In genomic region chr3:152421162-152421561, GRCh38 we compare ENCODE assay signal across 23 cellular contexts.
DNase-seq lines count a peak whose midpoint lies in the region; ATAC-seq and TF ChIP-seq lines count a peak whose summit lies in the region.
"Had no signal": no experiment of that assay in that cellular context is flagged by ENCODE, and none has a peak within 500 bp of the region (broad histone marks: within the 10 kb centered on the region; RNA-seq: fewer than 3 reads in every experiment).

No MANE protein-coding gene starts in this region.

- intact Hi-C loops in activated CD4-positive, alpha-beta T cell treated with anti-CD3 and anti-CD28 coated beads for 36 hours (cut with DNase I, micrococcal nuclease): no loop called here
- intact Hi-C loops in CD8-positive, alpha-beta T cell (cut with DNase I, micrococcal nuclease): no loop called here

- peaks cover 46% of the 10 kb centered on the region for H3K36me3 ChIP-seq in CD8-positive, alpha-beta T cell (ENCODE audit: insufficient read depth, low read length)

- ATAC-seq in activated CD4-positive, alpha-beta T cell treated with anti-CD3 and anti-CD28 coated beads for 36 hours: no peak
- ATAC-seq in CD8-positive, alpha-beta T cell: no peak
- no peak for ATAC-seq in naive thymus-derived CD8-positive, alpha-beta T cell
- ATAC-seq in GM18502 (IDR thresholded peaks at IDR 0.05; ENCODE audit: poor library complexity, unreplicated experiment): no peak
- ATAC-seq: activated CD4-positive, CD25-positive, alpha-beta regulatory T cell treated with anti-CD3 and anti-CD28 coated beads, Interleukin-2, amount 50 U/mL, for 24 hours; activated CD8-positive, alpha-beta memory T cell treated with anti-CD3 and anti-CD28 coated beads, Interleukin-2, amount 10 ng/mL, durations not matched to agents 7 days and 5 days; heart left ventricle; mucosa of descending colon; right cardiac atrium had no signal

- peak overlapping the region; percentile 88 for H3K27ac Mint-ChIP-seq in activated CD4-positive, alpha-beta T cell treated with anti-CD3 and anti-CD28 coated beads for 36 hours
- H3K27ac Mint-ChIP-seq in CD8-positive, alpha-beta T cell: peak overlapping the region; percentile 67
- peak overlapping the region; percentile 88 for H3K27ac Mint-ChIP-seq in activated naive CD8-positive, alpha-beta T cell
- H3K27ac Mint-ChIP-seq in naive thymus-derived CD8-positive, alpha-beta T cell: peak overlapping the region in 9 of 10 donors; percentile 33 to 89 (median 82)
- H3K27ac Mint-ChIP-seq: activated T-helper 2 cell treated with anti-CD3 and anti-CD28 coated beads, Interferon-gamma antibody, Interleukin-2, Interleukin-4, amounts not matched to agents 10 μg/mL and 5 μg/mL and 100 μg/mL, durations not matched to agents 14 hours and 24 hours and 36 hours; brain had no signal

- H3K36me3 Mint-ChIP-seq in activated CD4-positive, alpha-beta T cell treated with anti-CD3 and anti-CD28 coated beads for 36 hours (ENCODE audit: low read depth): peaks cover 85% of the 10 kb centered on the region
- peaks cover 91% of the 10 kb centered on the region for H3K36me3 Mint-ChIP-seq in CD8-positive, alpha-beta T cell
- H3K36me3 Mint-ChIP-seq in activated naive CD8-positive, alpha-beta T cell: peaks cover 51% of the 10 kb centered on the region
- H3K36me3 Mint-ChIP-seq in naive thymus-derived CD8-positive, alpha-beta T cell: peaks cover 42 to 93% (median 85%) of the 10 kb centered on the region in 3 donors

- H3K9me3 ChIP-seq in CD8-positive, alpha-beta T cell (ENCODE audit: low read length): no peaks in the 10 kb centered on the region
- H3K9me3 ChIP-seq: heart left ventricle, mucosa of descending colon had no signal

- no peak overlapping the region for H3K4me3 ChIP-seq in CD8-positive, alpha-beta T cell (ENCODE audit: low read depth, low read length)
- H3K4me3 ChIP-seq: GM23248, heart left ventricle, lung, mucosa of descending colon had no signal

- H3K27me3 Mint-ChIP-seq in activated CD4-positive, alpha-beta T cell treated with anti-CD3 and anti-CD28 coated beads for 36 hours: no peaks in the 10 kb centered on the region
- no peaks in the 10 kb centered on the region for H3K27me3 Mint-ChIP-seq in CD8-positive, alpha-beta T cell (ENCODE audit: low read depth)
- H3K27me3 Mint-ChIP-seq in activated naive CD8-positive, alpha-beta T cell: no peaks in the 10 kb centered on the region
- no peaks in the 10 kb centered on the region for H3K27me3 Mint-ChIP-seq in naive thymus-derived CD8-positive, alpha-beta T cell
- H3K27me3 Mint-ChIP-seq: activated CD8-positive, alpha-beta memory T cell treated with anti-CD3 and anti-CD28 coated beads, Interleukin-2, amount 10 ng/mL, durations not matched to agents 7 days and 5 days; brain had no signal

- no peak overlapping the region for H3K27ac ChIP-seq in CD8-positive, alpha-beta T cell (ENCODE audit: low read depth, low read length)
- H3K27ac ChIP-seq: 22Rv1, GM23248 had no signal

- no peak overlapping the region for H3K4me3 Mint-ChIP-seq in activated CD4-positive, alpha-beta T cell treated with anti-CD3 and anti-CD28 coated beads for 36 hours
- H3K4me3 Mint-ChIP-seq in CD8-positive, alpha-beta T cell: no peak overlapping the region
- no peak overlapping the region for H3K4me3 Mint-ChIP-seq in activated naive CD8-positive, alpha-beta T cell
- peak overlapping the region in 6 of 10 donors; percentile 18 to 65 (median 38) for H3K4me3 Mint-ChIP-seq in naive thymus-derived CD8-positive, alpha-beta T cell
- H3K4me3 Mint-ChIP-seq: activated CD8-positive, alpha-beta memory T cell treated with anti-CD3 and anti-CD28 coated beads, Interleukin-2, amount 10 ng/mL, durations not matched to agents 7 days and 5 days; brain had no signal

- no peak for TF ChIP-seq CTCF in CD8-positive, alpha-beta T cell (IDR thresholded peaks at IDR 0.05)

- H3K27me3 ChIP-seq in CD8-positive, alpha-beta T cell (ENCODE audit: insufficient read depth, low read length): no peaks in the 10 kb centered on the region
- H3K27me3 ChIP-seq: heart left ventricle had no signal

- CTCF ChIA-PET in activated CD4-positive, alpha-beta T cell treated with anti-CD3 and anti-CD28 coated beads for 36 hours (lab: Charles Lee): interaction anchor here (0.8 to 2.1 kb wide), 3 partner anchors 10 to 135 kb away, joined by 3 to 10 read pairs (median 4); no protein-coding TSS in a partner anchor
- CTCF ChIA-PET in CD8-positive, alpha-beta T cell (lab: Charles Lee): interaction anchor here (1.1 kb wide), 1 partner anchor 94 kb away, joined by 3 read pairs; no protein-coding TSS in a partner anchor

- peaks cover 21% of the 10 kb centered on the region for H3K4me1 ChIP-seq in CD8-positive, alpha-beta T cell (ENCODE audit: insufficient read depth, low read length)

- no peak for DNase-seq in activated CD4-positive, alpha-beta T cell treated with anti-CD3 and anti-CD28 coated beads for 36 hours
- no peak for DNase-seq in activated CD4-positive, alpha-beta T cell treated with anti-CD3 and anti-CD28 coated beads for 4 hours
- no peak for DNase-seq in CD8-positive, alpha-beta T cell
- no peak for DNase-seq in naive thymus-derived CD8-positive, alpha-beta T cell
- DNase-seq in superior temporal gyrus (ENCODE audit: extremely low spot score) (no peak), HCEC 1CT (no peak)
- DNase-seq: activated CD8-positive, alpha-beta memory T cell treated with anti-CD3 and anti-CD28 coated beads, Interleukin-2, amount 10 ng/mL, durations not matched to agents 7 days and 5 days; DMS153; GM23248; heart left ventricle; Kasumi-1; kidney glomerular epithelial cell; mucosa of descending colon; NCI-H1436 treated with DMSO at 0.1 percent for 48 hours; right cardiac atrium; stimulated activated CD4-positive, alpha-beta T cell treated with anti-CD3 and anti-CD28 coated beads, Interleukin-4, amount 100 ng/mL, for 1 hour had no signal

- peaks cover 83% of the 10 kb centered on the region for H3K4me1 Mint-ChIP-seq in activated CD4-positive, alpha-beta T cell treated with anti-CD3 and anti-CD28 coated beads for 36 hours
- peaks cover 80% of the 10 kb centered on the region for H3K4me1 Mint-ChIP-seq in CD8-positive, alpha-beta T cell (ENCODE audit: low read depth)
- H3K4me1 Mint-ChIP-seq in activated naive CD8-positive, alpha-beta T cell (ENCODE audit: low read depth): peaks cover 70% of the 10 kb centered on the region
- H3K4me1 Mint-ChIP-seq in naive thymus-derived CD8-positive, alpha-beta T cell: peaks cover 49 to 76% (median 74%) of the 10 kb centered on the region in 4 donors
- H3K4me1 Mint-ChIP-seq: brain had no signal

- peaks cover 28% of the 10 kb centered on the region for H3K9me3 Mint-ChIP-seq in activated CD4-positive, alpha-beta T cell treated with anti-CD3 and anti-CD28 coated beads for 36 hours (ENCODE audit: low read depth)
- H3K9me3 Mint-ChIP-seq in CD8-positive, alpha-beta T cell: peaks cover 16% of the 10 kb centered on the region
- H3K9me3 Mint-ChIP-seq in activated naive CD8-positive, alpha-beta T cell (ENCODE audit: low read depth): peaks cover 11% of the 10 kb centered on the region
- peaks cover 0 to 49% (median 14%) of the 10 kb centered on the region in 9 donors for H3K9me3 Mint-ChIP-seq in naive thymus-derived CD8-positive, alpha-beta T cell

- POLR2A ChIA-PET in activated CD4-positive, alpha-beta T cell treated with anti-CD3 and anti-CD28 coated beads for 36 hours (lab: Charles Lee): interaction anchor here (0.7 kb wide), 1 partner anchor 178 kb away, joined by 3 read pairs; no protein-coding TSS in a partner anchor
- POLR2A ChIA-PET in CD8-positive, alpha-beta T cell (lab: Charles Lee): no interaction called here
- POLR2A ChIA-PET in naive thymus-derived CD8-positive, alpha-beta T cell (lab: Charles Lee): no interaction called here

Comparison
In these comparisons a context has a peak if more than half of its experiments do, and no peak if none do; other contexts are left out.
1. H3K4me3 Mint-ChIP-seq: peak in naive thymus-derived CD8-positive, alpha-beta T cell (6 of 10); none in activated CD4-positive, alpha-beta T cell treated with anti-CD3 and anti-CD28 coated beads for 36 hours (single experiment), CD8-positive, alpha-beta T cell (single experiment) and activated naive CD8-positive, alpha-beta T cell (single experiment).
2. Peak in every context shown above with its lines, with median percentiles within 50 percentile points of each other: H3K27ac Mint-ChIP-seq.